ENCODE assay signal across 10 cellular contexts in genomic region chrX:39729834-39730670, GRCh38.
DNase-seq lines count a peak whose midpoint lies in the region; TF ChIP-seq lines count a peak whose summit lies in the region.
"Had no signal": no experiment of that assay in that cellular context is flagged by ENCODE, and none has a peak within 500 bp of the region (broad histone marks: within the 10 kb centered on the region; RNA-seq: fewer than 3 reads in every experiment).

No MANE protein-coding gene starts in this region.

- H3K9me3 ChIP-seq in hepatocyte (ENCODE audit: low read depth) (no peaks in the 10 kb centered on the region), tibial artery (peaks cover 0 to 6% (median 5%) of the 10 kb centered on the region in 3 donors)
- H3K9me3 ChIP-seq: adrenal gland had no signal

- TF ChIP-seq CTCF in hepatocyte (IDR thresholded peaks at IDR 0.05; ENCODE audit: poor library complexity) (no peak), tibial artery (IDR thresholded peaks at IDR 0.05) (no peak)

- 40% methylated on average over 20 of the region's 22 CpGs for WGBS in hepatocyte (ENCODE audit: low lambda C conversion rate, missing lambda C conversion rate)

- no peak overlapping the region for H3K4me3 ChIP-seq in hepatocyte
- H3K4me3 ChIP-seq in tibial artery: no peak overlapping the region
- H3K4me3 ChIP-seq: adrenal gland had no signal

- H4K20me1 ChIP-seq in hepatocyte (ENCODE audit: insufficient read depth, poor library complexity, severe bottlenecking): no peaks in the 10 kb centered on the region

- H3K27ac ChIP-seq in hepatocyte: peak overlapping the region; percentile 38
- peak overlapping the region; percentile 33 to 50 for H3K27ac ChIP-seq in tibial artery
- H3K27ac ChIP-seq: KMS-11 had no signal

- no peaks in the 10 kb centered on the region for H3K27me3 ChIP-seq in hepatocyte
- no peaks in the 10 kb centered on the region for H3K27me3 ChIP-seq in tibial artery

- peak; percentile 29 to 41 for DNase-seq in NCI-H524 (lab: John Stamatoyannopoulos, UW)
- DNase-seq in NCI-H524 treated with DMSO at 0.1 percent for 48 hours (lab: John Stamatoyannopoulos, UW): no peak
- peak; percentile 42 for DNase-seq in SW480 (ENCODE audit: low spot score)
- DNase-seq in hepatocyte (ENCODE audit: low spot score): peak; percentile 38
- peak in 1 of 2 donors; percentile 69 for DNase-seq in tibial artery
- no peak for DNase-seq in LoVo (ENCODE audit: low spot score)
- DNase-seq in DMS153 (lab: John Stamatoyannopoulos, UW): no peak
- no peak for DNase-seq in NCI-H2196 (lab: John Stamatoyannopoulos, UW; ENCODE audit: unreplicated experiment)

- peak overlapping the region; percentile 42 for H3K4me2 ChIP-seq in hepatocyte
- H3K4me2 ChIP-seq: KMS-11 had no signal

- H3K79me2 ChIP-seq in hepatocyte: no peaks in the 10 kb centered on the region

- H2AFZ ChIP-seq in hepatocyte: no peak overlapping the region

- no peaks in the 10 kb centered on the region for H3K36me3 ChIP-seq in hepatocyte (replicated peaks; ENCODE audit: insufficient read depth, low read depth)
- H3K36me3 ChIP-seq in tibial artery: no peaks in the 10 kb centered on the region
- H3K36me3 ChIP-seq: adrenal gland had no signal

- H3K4me1 ChIP-seq in hepatocyte (ENCODE audit: insufficient read depth) (peaks cover 45% of the 10 kb centered on the region), tibial artery (peaks cover 0 to 53% (median 13%) of the 10 kb centered on the region in 4 donors)

- intact Hi-C loops in tibial artery (cut with DNase I; ENCODE audit: low total_unique reads): loop anchor here (5.0 to 10.0 kb wide), 5 partner anchors 285 to 928 kb away; partner anchors contain the start of genes BCOR and MID1IP1

- H3K9me2 ChIP-seq in hepatocyte (replicated peaks; ENCODE audit: insufficient read depth): no peaks in the 10 kb centered on the region

Comparison
In these comparisons a context has a peak if more than half of its experiments do, and no peak if none do; other contexts are left out.
1. DNase-seq: peak in NCI-H524 (2 of 2), SW480 (single experiment) and hepatocyte (single experiment); none in NCI-H524 treated with DMSO at 0.1 percent for 48 hours (single experiment), LoVo (single experiment), DMS153 (single experiment) and NCI-H2196 (single experiment).